9 cellular contexts compared by ENCODE assay signal in genomic region chr6:42028234-42029061, GRCh38. TPM values are rescaled to one million over a fixed set of nuclear protein-coding genes. Genes with fewer than 3 reads are reported as not detected.
DNase-seq lines count a peak whose midpoint lies in the region; ATAC-seq lines count a peak whose summit lies in the region.
"Had no signal": no experiment of that assay in that cellular context is flagged by ENCODE, and none has a peak within 500 bp of the region (broad histone marks: within the 10 kb centered on the region; RNA-seq: fewer than 3 reads in every experiment).

No MANE protein-coding gene starts in this region.

- peaks cover 37% of the 10 kb centered on the region for H3K36me3 Mint-ChIP-seq in activated CD4-positive, alpha-beta T cell treated with anti-CD3 and anti-CD28 coated beads, Interleukin-2, amount 10 ng/mL, durations not matched to agents 24 days and 14 days (ENCODE audit: low read depth)
- peaks cover 49% of the 10 kb centered on the region for H3K36me3 Mint-ChIP-seq in T-cell
- peaks cover 28% of the 10 kb centered on the region for H3K36me3 Mint-ChIP-seq in stimulated activated effector memory CD8-positive, alpha-beta T cell treated with anti-CD3 and anti-CD28 coated beads, Interleukin-12 subunit alpha, Interleukin-12 subunit beta, amount 100 ng/mL, for 72 hours

- POLR2A ChIA-PET in T-cell (lab: Charles Lee) = interaction anchor here (0.6 to 1.2 kb wide), 11 partner anchors 11 to 282 kb away, joined by 3 to 10 read pairs (median 4); partner anchors contain the start of gene TOMM6 (in 1 of the 2)

- H3K4me3 Mint-ChIP-seq in activated CD4-positive, alpha-beta T cell treated with anti-CD3 and anti-CD28 coated beads, Interleukin-2, amount 10 ng/mL, durations not matched to agents 24 days and 14 days = peak overlapping the region; percentile 74
- peak overlapping the region; percentile 62 to 81 (median 62) for H3K4me3 Mint-ChIP-seq in T-cell
- peak overlapping the region; percentile 75 for H3K4me3 Mint-ChIP-seq in stimulated activated effector memory CD8-positive, alpha-beta T cell treated with anti-CD3 and anti-CD28 coated beads, Interleukin-12 subunit alpha, Interleukin-12 subunit beta, amount 100 ng/mL, for 72 hours

- peaks cover 74% of the 10 kb centered on the region for H3K4me1 Mint-ChIP-seq in activated CD4-positive, alpha-beta T cell treated with anti-CD3 and anti-CD28 coated beads, Interleukin-2, amount 10 ng/mL, durations not matched to agents 24 days and 14 days
- H3K4me1 Mint-ChIP-seq in T-cell = peaks cover 94 to 99% (median 96%) of the 10 kb centered on the region in 3 donors
- H3K4me1 Mint-ChIP-seq in stimulated activated effector memory CD8-positive, alpha-beta T cell treated with anti-CD3 and anti-CD28 coated beads, Interleukin-12 subunit alpha, Interleukin-12 subunit beta, amount 100 ng/mL, for 72 hours = peaks cover 91% of the 10 kb centered on the region

- peak overlapping the region; percentile 92 for H3K27ac Mint-ChIP-seq in activated CD4-positive, alpha-beta T cell treated with anti-CD3 and anti-CD28 coated beads, Interleukin-2, amount 10 ng/mL, durations not matched to agents 24 days and 14 days
- H3K27ac Mint-ChIP-seq in T-cell = peak overlapping the region; percentile 94
- H3K27ac Mint-ChIP-seq in stimulated activated effector memory CD8-positive, alpha-beta T cell treated with anti-CD3 and anti-CD28 coated beads, Interleukin-12 subunit alpha, Interleukin-12 subunit beta, amount 100 ng/mL, for 72 hours = peak overlapping the region; percentile 97

- CTCF ChIA-PET in T-cell (lab: Charles Lee) = interaction anchor here in 1 of 2 donors (0.7 to 1.0 kb wide), 3 partner anchors 11 to 519 kb away, joined by 3 to 7 read pairs (median 5); no protein-coding TSS in a partner anchor

- peak in 2 of 4 experiments; percentile 22 to 25 for ATAC-seq in T-cell (replicated peaks in 1 of 4)
- ATAC-seq in Right ventricle myocardium superior (ENCODE audit: poor library complexity) = peak; percentile 80
- ATAC-seq in stimulated activated effector memory CD8-positive, alpha-beta T cell treated with anti-CD3 and anti-CD28 coated beads, Interleukin-12 subunit alpha, Interleukin-12 subunit beta, amount 100 ng/mL, for 72 hours = peak; percentile 61
- no peak for ATAC-seq in HG03108 (IDR thresholded peaks at IDR 0.05; ENCODE audit: unreplicated experiment)

- DNase-seq in activated CD4-positive, alpha-beta T cell treated with anti-CD3 and anti-CD28 coated beads, Interleukin-2, amount 10 ng/mL, durations not matched to agents 24 days and 14 days = peak; percentile 75
- DNase-seq in activated CD4-positive, alpha-beta T cell treated with anti-CD3 and anti-CD28 coated beads for 4 hours = no peak
- DNase-seq in T-cell (peak in 1 of 34 experiments; percentile 35), Right ventricle myocardium superior (peak; percentile 57), NCI-H748 treated with DMSO at 0.1 percent for 48 hours (lab: John Stamatoyannopoulos, UW) (no peak), NCI-H2227 (lab: John Stamatoyannopoulos, UW; ENCODE audit: unreplicated experiment) (no peak)
- no peak for DNase-seq in stimulated activated effector memory CD8-positive, alpha-beta T cell treated with anti-CD3 and anti-CD28 coated beads, Interleukin-12 subunit alpha, Interleukin-12 subunit beta, amount 100 ng/mL, for 72 hours (ENCODE audit: low spot score in 2 of 2)
- DNase-seq: stimulated activated CD4-positive, alpha-beta T cell treated with anti-CD3 and anti-CD28 coated beads, Interleukin-4, amount 100 ng/mL, for 4 hours had no signal

- intact Hi-C loops in activated CD4-positive, alpha-beta T cell treated with anti-CD3 and anti-CD28 coated beads, Interleukin-2, amount 10 ng/mL, durations not matched to agents 24 days and 14 days (cut with micrococcal nuclease) = no loop called here
- intact Hi-C loops in Right ventricle myocardium superior (cut with DNase I) = no loop called here

- no peaks in the 10 kb centered on the region for H3K27me3 Mint-ChIP-seq in activated CD4-positive, alpha-beta T cell treated with anti-CD3 and anti-CD28 coated beads, Interleukin-2, amount 10 ng/mL, durations not matched to agents 24 days and 14 days
- H3K27me3 Mint-ChIP-seq in T-cell = no peaks in the 10 kb centered on the region

- H3K9me3 Mint-ChIP-seq in activated CD4-positive, alpha-beta T cell treated with anti-CD3 and anti-CD28 coated beads, Interleukin-2, amount 10 ng/mL, durations not matched to agents 24 days and 14 days = no peaks in the 10 kb centered on the region
- no peaks in the 10 kb centered on the region for H3K9me3 Mint-ChIP-seq in T-cell
- H3K9me3 Mint-ChIP-seq in stimulated activated effector memory CD8-positive, alpha-beta T cell treated with anti-CD3 and anti-CD28 coated beads, Interleukin-12 subunit alpha, Interleukin-12 subunit beta, amount 100 ng/mL, for 72 hours = no peaks in the 10 kb centered on the region

RNA-seq across cellular contexts. Expression of gene TAF8, which starts 21.9 kb away (rescaled TPM):
- 38.1 and 38.7 TPM in 2 replicates for total RNA-seq in activated CD4-positive, alpha-beta T cell treated with anti-CD3 and anti-CD28 coated beads, Interleukin-2, amount 10 ng/mL, durations not matched to agents 24 days and 14 days
- total RNA-seq in T-cell (10 to 100 TPM; 46.0 to 55.5 (median 47.6) TPM), Right ventricle myocardium superior (28.7 TPM)

Comparison
In these comparisons a context has a peak if more than half of its experiments do, and no peak if none do; other contexts are left out.
1. DNase-seq: peak in activated CD4-positive, alpha-beta T cell treated with anti-CD3 and anti-CD28 coated beads, Interleukin-2, amount 10 ng/mL, durations not matched to agents 24 days and 14 days (single experiment) and Right ventricle myocardium superior (single experiment); none in activated CD4-positive, alpha-beta T cell treated with anti-CD3 and anti-CD28 coated beads for 4 hours (0 of 2), stimulated activated effector memory CD8-positive, alpha-beta T cell treated with anti-CD3 and anti-CD28 coated beads, Interleukin-12 subunit alpha, Interleukin-12 subunit beta, amount 100 ng/mL, for 72 hours (0 of 2), NCI-H748 treated with DMSO at 0.1 percent for 48 hours (single experiment) and NCI-H2227 (single experiment).
2. Peak in every context shown above with its lines, with median percentiles within 50 percentile points of each other: H3K27ac Mint-ChIP-seq and H3K4me3 Mint-ChIP-seq.